ENCODE assay signal across 20 cellular contexts in the genomic region with DNA sequence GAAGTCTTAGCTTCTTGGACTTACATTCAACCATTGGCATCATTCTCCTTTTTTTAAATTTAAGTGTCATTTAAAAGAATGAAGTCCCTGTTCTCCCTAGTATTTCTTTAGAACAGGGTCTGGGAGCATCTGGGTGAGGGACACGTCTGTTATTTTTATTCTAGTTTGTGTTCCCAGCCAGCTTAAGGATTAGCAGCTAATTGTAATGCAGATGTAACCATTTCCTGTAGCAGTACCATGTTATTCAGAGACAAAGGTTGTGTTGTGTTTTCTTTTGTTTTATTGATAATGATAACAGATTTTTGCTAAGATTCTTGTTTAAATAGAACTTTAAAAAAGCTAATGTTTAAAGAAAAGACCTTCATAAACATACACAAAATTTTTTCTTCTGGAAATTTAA.
"Had no signal": no experiment of that assay in that cellular context is flagged by ENCODE, and none has a peak within 500 bp of the region (broad histone marks: within the 10 kb centered on the region; RNA-seq: fewer than 3 reads in every experiment).

No MANE protein-coding gene starts in this region.

- H3K4me1 ChIP-seq: gastrocnemius medialis, uterus had no signal

- H3K27ac ChIP-seq: gastrocnemius medialis, hepatocyte, thoracic aorta, uterus had no signal

- H3K4me1 Mint-ChIP-seq: neural crest cell had no signal

- ATAC-seq: activated T-helper 17 cell treated with anti-CD3 and anti-CD28 coated beads, Interleukin-2, amount 50 U/mL, for 72 hours; gastrocnemius medialis; naive thymus-derived CD4-positive, alpha-beta T cell; right cardiac atrium had no signal

- H3K9me3 ChIP-seq: gastrocnemius medialis, thoracic aorta, uterus had no signal

- H3K27ac Mint-ChIP-seq: activated naive CD4-positive, alpha-beta T cell treated with anti-CD3 and anti-CD28 coated beads, Interleukin-2, amount 50 U/mL, for 24 hours; activated T-helper 17 cell treated with anti-CD3 and anti-CD28 coated beads, Interleukin-2, amount 50 U/mL, for 72 hours; stimulated activated naive CD8-positive, alpha-beta T cell treated with anti-CD3 and anti-CD28 coated beads, Interleukin-15, Interleukin-2, amounts not matched to agents 100 ng/mL and 50 ng/mL, for 24 hours had no signal

- H2AFZ ChIP-seq: hepatocyte had no signal

- H3K4me3 Mint-ChIP-seq: activated naive CD4-positive, alpha-beta T cell treated with anti-CD3 and anti-CD28 coated beads, Interleukin-2, amount 50 U/mL, for 24 hours; activated T-cell treated with anti-CD3 and anti-CD28 coated beads, Interleukin-2, amount 50 U/mL, for 24 hours; activated T-helper 17 cell treated with anti-CD3 and anti-CD28 coated beads, Interleukin-2, amount 50 U/mL, for 72 hours; naive thymus-derived CD4-positive, alpha-beta T cell; neural crest cell; stimulated activated naive CD8-positive, alpha-beta T cell treated with anti-CD3 and anti-CD28 coated beads, Interleukin-15, Interleukin-2, amounts not matched to agents 100 ng/mL and 50 ng/mL, for 24 hours had no signal

- H3K27me3 Mint-ChIP-seq: activated naive CD4-positive, alpha-beta T cell treated with anti-CD3 and anti-CD28 coated beads, Interleukin-2, amount 50 U/mL, for 24 hours; activated T-cell treated with anti-CD3 and anti-CD28 coated beads, Interleukin-2, amount 50 U/mL, for 24 hours; activated T-helper 17 cell treated with anti-CD3 and anti-CD28 coated beads, Interleukin-2, amount 50 U/mL, for 72 hours; naive thymus-derived CD4-positive, alpha-beta T cell; stimulated activated naive CD8-positive, alpha-beta T cell treated with anti-CD3 and anti-CD28 coated beads, Interleukin-15, Interleukin-2, amounts not matched to agents 100 ng/mL and 50 ng/mL, for 24 hours had no signal

- H3K27me3 ChIP-seq: gastrocnemius medialis, hepatocyte, uterus had no signal

- H3K4me3 ChIP-seq: gastrocnemius medialis, hepatocyte, thoracic aorta, uterus had no signal

- H3K4me2 ChIP-seq: hepatocyte had no signal

- DNase-seq: activated CD4-positive, alpha-beta T cell treated with anti-CD3 and anti-CD28 coated beads for 4 hours; activated CD4-positive, alpha-beta T cell treated with anti-CD3 and anti-CD28 coated beads, Interleukin-2, amount 50 U/mL, for 48 hours; activated CD8-positive, alpha-beta memory T cell treated with anti-CD3 and anti-CD28 coated beads, Interleukin-2, amount 50 U/mL, for 48 hours; activated gamma-delta T cell treated with Interleukin-2 at 50 U/mL for 16 hours; activated T-cell treated with anti-CD3 and anti-CD28 coated beads, Interleukin-2, amount 50 U/mL, for 24 hours; anterior cingulate cortex; effector CD8-positive, alpha-beta T cell; erythroblast; gastrocnemius medialis; midbrain; naive thymus-derived CD4-positive, alpha-beta T cell; right cardiac atrium; stimulated activated CD4-positive, alpha-beta T cell treated with anti-CD3 and anti-CD28 coated beads, Interleukin-15, amount 100 ng/mL, for 24 hours; uterus had no signal

- H3K36me3 ChIP-seq: uterus had no signal
